Comparison of ENCODE assay signal across 1 cellular context in genomic region chr9:128161230-128161902, GRCh38.
TF ChIP-seq lines count a peak whose summit lies in the region.

No MANE protein-coding gene starts in this region.

TF ChIP-seq in HepG2, 621 proteins besides CTCF, POLR2A, EP300 and RAD21:
- 0 out of 2 replicates have a peak, but pooled peaks have one; percentile 12 for TF ChIP-seq MEIS1 (CRISPR knock-in tag; IDR thresholded peaks at IDR 0.05; ENCODE audit: borderline replicate concordance)
- TF ChIP-seq ZNF121 (CRISPR knock-in tag; IDR thresholded peaks at IDR 0.05), result 0 out of 2 replicates have a peak, but pooled peaks have one; percentile 26
